ENCODE assay signal across 11 cellular contexts in the genomic region with DNA sequence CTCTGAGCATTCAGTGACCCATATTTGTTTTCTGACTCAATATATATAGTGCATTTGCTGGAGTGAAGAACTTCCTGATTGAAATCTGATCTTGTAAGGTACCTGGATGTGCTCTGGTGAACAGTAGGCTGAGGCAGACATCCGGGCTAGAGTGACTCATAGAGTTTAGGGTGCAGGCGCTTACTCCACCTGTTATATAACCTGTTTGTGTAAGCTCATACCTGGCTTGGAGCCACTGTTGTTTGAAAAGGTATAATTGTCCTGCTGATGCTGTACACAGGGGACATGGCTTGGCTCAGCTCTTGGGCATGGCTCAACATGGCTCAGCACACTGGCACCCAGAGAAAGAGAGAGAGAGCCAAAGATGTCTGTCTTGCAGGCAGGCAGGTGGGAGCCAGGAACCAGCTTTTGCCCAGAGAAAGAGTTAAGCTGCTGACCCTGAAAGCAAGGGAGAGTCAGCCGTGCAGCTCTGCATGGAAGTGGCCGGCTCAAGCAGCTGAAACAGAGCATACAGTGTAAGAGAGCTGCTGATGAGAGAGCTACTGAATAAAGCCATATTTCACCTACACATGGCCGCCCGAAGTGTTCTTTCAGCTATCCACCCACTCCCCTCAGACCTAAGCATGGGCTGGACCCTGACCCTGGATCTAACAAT. TPM values are rescaled to one million over a fixed set of nuclear protein-coding genes. Genes with fewer than 3 reads are reported as not detected.
DNase-seq lines count a peak whose midpoint lies in the region; ATAC-seq and TF ChIP-seq lines count a peak whose summit lies in the region.
"Had no signal": no experiment of that assay in that cellular context is flagged by ENCODE, and none has a peak within 500 bp of the region (broad histone marks: within the 10 kb centered on the region; RNA-seq: fewer than 3 reads in every experiment).

No MANE protein-coding gene starts in this region.

- POLR2A ChIA-PET in CD4-positive, alpha-beta memory T cell (lab: Charles Lee; ENCODE audit: partially characterized antibody): interaction anchor here (0.8 to 1.5 kb wide), 3 partner anchors 15 to 175 kb away, joined by 3 to 6 read pairs (median 4); partner anchors contain the start of gene ACP6

- no peaks in the 10 kb centered on the region for H3K79me2 ChIP-seq in GM23338 (replicated peaks; ENCODE audit: insufficient read depth)

- ATAC-seq in T-helper 17 cell (peak; percentile 91), left lung (peak; percentile 86), GM23338 (no peak), GM19023 (IDR thresholded peaks at IDR 0.05; ENCODE audit: unreplicated experiment) (no peak)

- H3K27me3 Mint-ChIP-seq in CD4-positive, alpha-beta memory T cell: peaks cover 10 to 21% of the 10 kb centered on the region in 2 donors
- H3K27me3 Mint-ChIP-seq in T-helper 17 cell (peaks cover 40% of the 10 kb centered on the region), GM23338 (ENCODE audit: insufficient read depth, low read depth, poor library complexity) (peaks cover 2% of the 10 kb centered on the region)

- no peak for TF ChIP-seq POLR2A in spleen (IDR thresholded peaks at IDR 0.05)

- no peak overlapping the region for H3K4me2 ChIP-seq in GM23338

- TF ChIP-seq CTCF in left lung (IDR thresholded peaks at IDR 0.05): no peak
- TF ChIP-seq CTCF in GM23338 (conservative IDR thresholded peaks at IDR 0.05; ENCODE audit: low read depth in 2 of 2): no peak
- TF ChIP-seq CTCF in spleen (IDR thresholded peaks at IDR 0.05 in 8 of 11, conservative IDR thresholded peaks at IDR 0.05 in 3 of 11): no peak

- H3K27ac ChIP-seq in CD4-positive, alpha-beta memory T cell (ENCODE audit: low read depth, low read length): no peak overlapping the region
- no peak overlapping the region for H3K27ac ChIP-seq in left lung
- no peak overlapping the region for H3K27ac ChIP-seq in GM23338 (ENCODE audit: low read depth)
- peak overlapping the region in 1 of 8 donors; percentile 8 for H3K27ac ChIP-seq in spleen

- H3K9me3 Mint-ChIP-seq in CD4-positive, alpha-beta memory T cell: peaks cover 0 to 6% (median 6%) of the 10 kb centered on the region in 8 donors
- peaks cover 11% of the 10 kb centered on the region for H3K9me3 Mint-ChIP-seq in GM23338

- peaks cover 5 to 24% (median 18%) of the 10 kb centered on the region in 4 donors for H3K4me1 Mint-ChIP-seq in CD4-positive, alpha-beta memory T cell
- H3K4me1 Mint-ChIP-seq in T-helper 17 cell (peaks cover 17% of the 10 kb centered on the region), GM23338 (peaks cover 13% of the 10 kb centered on the region)

- no peak overlapping the region for H2AFZ ChIP-seq in GM23338

- no peaks in the 10 kb centered on the region for H3K27me3 ChIP-seq in CD4-positive, alpha-beta memory T cell (ENCODE audit: insufficient read depth, low read length)
- no peaks in the 10 kb centered on the region for H3K27me3 ChIP-seq in left lung
- H3K27me3 ChIP-seq in GM23338 (ENCODE audit: insufficient read depth): no peaks in the 10 kb centered on the region
- H3K27me3 ChIP-seq in spleen (replicated peaks in 1 of 7): peaks cover 0 to 51% (median 0%) of the 10 kb centered on the region in 7 donors

- CTCF ChIA-PET in CD4-positive, alpha-beta memory T cell (lab: Charles Lee; ENCODE audit: partially characterized antibody): interaction anchor here (1.4 to 1.5 kb wide), 2 partner anchors 15 to 176 kb away, joined by 3 to 7 read pairs; no protein-coding TSS in a partner anchor

- H3K9me2 ChIP-seq in GM23338 (ENCODE audit: insufficient read depth): no peaks in the 10 kb centered on the region

- H3K4me3 Mint-ChIP-seq in CD4-positive, alpha-beta memory T cell: peak overlapping the region in 7 of 8 donors; percentile 55 to 88 (median 74)
- H3K4me3 Mint-ChIP-seq in T-helper 17 cell (peak overlapping the region; percentile 73), GM23338 (no peak overlapping the region)
- H3K4me3 Mint-ChIP-seq: activated naive CD8-positive, alpha-beta T cell had no signal

- peaks cover 0 to 3% of the 10 kb centered on the region in 2 donors for H3K9me3 ChIP-seq in CD4-positive, alpha-beta memory T cell (ENCODE audit: control insufficient read depth in 1 of 2, low read length in 2 of 2)
- no peaks in the 10 kb centered on the region for H3K9me3 ChIP-seq in T-helper 17 cell (ENCODE audit: control insufficient read depth, low read length, poor library complexity, severe bottlenecking)
- no peaks in the 10 kb centered on the region for H3K9me3 ChIP-seq in left lung
- peaks cover 0 to 11% (median 0%) of the 10 kb centered on the region in 8 donors for H3K9me3 ChIP-seq in spleen

- H3K27ac Mint-ChIP-seq in CD4-positive, alpha-beta memory T cell: peak overlapping the region; percentile 88 to 94 (median 91)
- H3K27ac Mint-ChIP-seq in T-helper 17 cell (peak overlapping the region; percentile 88), GM23338 (no peak overlapping the region)
- H3K27ac Mint-ChIP-seq: activated naive CD8-positive, alpha-beta T cell had no signal

- peaks cover 0 to 3% of the 10 kb centered on the region in 2 donors for H3K36me3 Mint-ChIP-seq in CD4-positive, alpha-beta memory T cell
- peaks cover 6% of the 10 kb centered on the region for H3K36me3 Mint-ChIP-seq in T-helper 17 cell (ENCODE audit: low read depth)
- peaks cover 6% of the 10 kb centered on the region; the same call in 2 of the 3 replicates for H3K36me3 Mint-ChIP-seq in GM23338 (ENCODE audit: low read depth)

- 83 to 96% (median 88%) methylated on average over 6 of the region's 6 CpGs for WGBS in spleen, 5 donors

- DNase-seq in CD4-positive, alpha-beta memory T cell: peak; percentile 27 to 87 (median 56)
- peak; percentile 93 for DNase-seq in LoVo (ENCODE audit: low spot score)
- peak in 1 of 3 donors; percentile 19 for DNase-seq in T-helper 17 cell
- peak in 1 of 2 donors; percentile 39 for DNase-seq in left lung
- DNase-seq in GM23338 (ENCODE audit: low spot score): no peak
- DNase-seq in spleen: no peak
- no peak for DNase-seq in AG20443 (ENCODE audit: low spot score)
- DNase-seq: erythroblast, NCI-H1436 had no signal

- intact Hi-C loops in CD4-positive, alpha-beta memory T cell (cut with micrococcal nuclease): loop anchor here (1.0 kb wide), 1 partner anchor 31 kb away; no protein-coding TSS in a partner anchor
- intact Hi-C loops in left lung (cut with DNase I): no loop called here
- intact Hi-C loops in spleen (cut with DNase I; ENCODE audit: low total_unique reads): no loop called here

- no peak overlapping the region for H3K4me3 ChIP-seq in CD4-positive, alpha-beta memory T cell (ENCODE audit: low read length in 2 of 2)
- H3K4me3 ChIP-seq in left lung: no peak overlapping the region
- no peak overlapping the region for H3K4me3 ChIP-seq in GM23338
- no peak overlapping the region for H3K4me3 ChIP-seq in spleen

- no peaks in the 10 kb centered on the region for H3F3A ChIP-seq in GM23338 (replicated peaks; ENCODE audit: low read depth)

- H3K36me3 ChIP-seq in CD4-positive, alpha-beta memory T cell (ENCODE audit: insufficient read depth, low read length): no peaks in the 10 kb centered on the region
- H3K36me3 ChIP-seq in left lung (no peaks in the 10 kb centered on the region), GM23338 (ENCODE audit: insufficient read depth) (no peaks in the 10 kb centered on the region), spleen (no peaks in the 10 kb centered on the region)

- no peaks in the 10 kb centered on the region for H4K20me1 ChIP-seq in GM23338 (replicated peaks; ENCODE audit: insufficient read depth)

- H3K4me1 ChIP-seq in CD4-positive, alpha-beta memory T cell (ENCODE audit: insufficient read depth, low read length): peaks cover 16% of the 10 kb centered on the region
- no peaks in the 10 kb centered on the region for H3K4me1 ChIP-seq in left lung
- H3K4me1 ChIP-seq in GM23338 (ENCODE audit: insufficient read depth): peaks cover 4% of the 10 kb centered on the region
- peaks cover 0 to 8% (median 3%) of the 10 kb centered on the region in 6 donors for H3K4me1 ChIP-seq in spleen

TF ChIP-seq in GM23338, 12 proteins besides CTCF, POLR2A, EP300 and RAD21 (continues in another document):
- TF ChIP-seq NANOG (IDR thresholded peaks at IDR 0.05; ENCODE audit: borderline replicate concordance): no peak

RNA-seq across cellular contexts. Expression of gene GJA5, which starts 43.2 kb away (rescaled TPM):
- not detected for total RNA-seq in CD4-positive, alpha-beta memory T cell
- polyA plus RNA-seq in CD4-positive, alpha-beta memory T cell: not detected
- total RNA-seq in T-helper 17 cell (not detected), left lung (100 to 1,000 TPM in 1 of 2 donors, 10 to 100 TPM in 1; 68.2 to 109 TPM), spleen (10 to 100 TPM in 2 of 7 donors, 1 to 10 TPM in 5; 2.9 to 19.8 (median 8.4) TPM)
- 0.85 and 1.7 TPM in 2 replicates for total RNA-seq in GM23338 (2014; rRNA removed; shearing (Covaris generic))
- polyA plus RNA-seq in GM23338 (2016; fragmentation: Nextera tagmentation; extraction: Ambion mirVana) (0.24 and 0.50 TPM in 2 replicates), spleen (1 to 10 TPM; 1.5 to 5.7 (median 3.9) TPM)

RNA-seq across cellular contexts. Expression of gene ACP6, which starts 46.9 kb away (rescaled TPM):
- 10 to 100 TPM; 22.0 to 22.7 TPM for total RNA-seq in CD4-positive, alpha-beta memory T cell
- polyA plus RNA-seq in CD4-positive, alpha-beta memory T cell: 10 to 100 TPM; 15.4 to 18.3 TPM
- total RNA-seq in T-helper 17 cell: 10 to 100 TPM; 11.5 to 13.1 TPM
- total RNA-seq in left lung: 10 to 100 TPM; 14.1 to 15.3 TPM
- total RNA-seq in GM23338 (2014; rRNA removed; shearing (Covaris generic)): 16.2 and 20.6 TPM in 2 replicates
- 22.8 and 26.5 TPM in 2 replicates for polyA plus RNA-seq in GM23338 (2016; fragmentation: Nextera tagmentation; extraction: Ambion mirVana)
- total RNA-seq in spleen: 10 to 100 TPM in 3 of 7 donors, 1 to 10 TPM in 4; 7.1 to 18.8 (median 9.6) TPM
- 10 to 100 TPM in 1 of 3 donors, 1 to 10 TPM in 2; 8.2 to 11.2 (median 8.4) TPM for polyA plus RNA-seq in spleen

Comparison
In these comparisons a context has a peak if more than half of its experiments do, and no peak if none do; other contexts are left out.
1. DNase-seq: peak in CD4-positive, alpha-beta memory T cell (5 of 5) and LoVo (single experiment); none in GM23338 (single experiment), spleen (single experiment) and AG20443 (single experiment).
2. ATAC-seq: peak in T-helper 17 cell (single experiment) and left lung (single experiment); none in GM23338 (single experiment) and GM19023 (single experiment).